ENCODE assay signal across 9 cellular contexts in genomic region chr5:125198270-125198974, GRCh38.
DNase-seq lines count a peak whose midpoint lies in the region; FAIRE-seq and TF ChIP-seq lines count a peak whose summit lies in the region.
"Had no signal": no experiment of that assay in that cellular context is flagged by ENCODE, and none has a peak within 500 bp of the region (broad histone marks: within the 10 kb centered on the region; RNA-seq: fewer than 3 reads in every experiment).

No MANE protein-coding gene starts in this region.

- no peak for TF ChIP-seq POLR2A in GM12891 (IDR thresholded peaks at IDR 0.05; ENCODE audit: low read depth, low read length)

- H2BK15ac ChIP-seq in mesenchymal stem cell (ENCODE audit: low read depth, poor library complexity, severe bottlenecking): no peak overlapping the region

- no peaks in the 10 kb centered on the region for H3K27me3 ChIP-seq in mesenchymal stem cell (ENCODE audit: control insufficient read depth in 1 of 2, insufficient read depth in 1 of 2, low read length in 2 of 2)

- no peak overlapping the region for H3K4me2 ChIP-seq in mesenchymal stem cell (ENCODE audit: low read length, poor library complexity, severe bottlenecking)

- H3K9ac ChIP-seq in mesenchymal stem cell (ENCODE audit: low read length): peak overlapping the region; percentile 14

- no peak overlapping the region for H2BK120ac ChIP-seq in mesenchymal stem cell (ENCODE audit: low read depth, low read length)

- no peak overlapping the region for H4K91ac ChIP-seq in mesenchymal stem cell (ENCODE audit: low read length)

- H3K14ac ChIP-seq in mesenchymal stem cell (ENCODE audit: low read length in 2 of 2): no peak overlapping the region

- peaks cover 1% of the 10 kb centered on the region for H3K4me1 Mint-ChIP-seq in activated T-cell treated with anti-CD3 and anti-CD28 coated beads, Interleukin-2, amount 50 U/mL, for 24 hours (ENCODE audit: low read depth)
- H3K4me1 Mint-ChIP-seq in activated naive CD8-positive, alpha-beta T cell treated with anti-CD3 and anti-CD28 coated beads for 36 hours: no peaks in the 10 kb centered on the region

- no peak overlapping the region for H4K8ac ChIP-seq in mesenchymal stem cell (ENCODE audit: low read length)

- H3K4ac ChIP-seq in mesenchymal stem cell (ENCODE audit: low read depth in 1 of 2, low read length in 2 of 2): no peak overlapping the region

- peaks cover 6% of the 10 kb centered on the region for H3K4me1 ChIP-seq in mesenchymal stem cell (ENCODE audit: control insufficient read depth, insufficient read depth, low read depth, low read length)

- no peaks in the 10 kb centered on the region for H3K36me3 Mint-ChIP-seq in activated T-cell treated with anti-CD3 and anti-CD28 coated beads, Interleukin-2, amount 50 U/mL, for 24 hours (ENCODE audit: low read depth)
- no peaks in the 10 kb centered on the region for H3K36me3 Mint-ChIP-seq in activated naive CD8-positive, alpha-beta T cell treated with anti-CD3 and anti-CD28 coated beads for 36 hours
- H3K36me3 Mint-ChIP-seq: activated naive CD8-positive, alpha-beta T cell had no signal

- DNase-seq in DMS153 treated with DMSO at 0.1 percent for 48 hours (lab: John Stamatoyannopoulos, UW; ENCODE audit: unreplicated experiment): peak; percentile 71
- DNase-seq in NCI-H2171 (lab: John Stamatoyannopoulos, UW): peak; percentile 80
- peak; percentile 18 to 77 for DNase-seq in cerebellar nuclear complex (lab: John Stamatoyannopoulos, UW)
- DNase-seq in mesenchymal stem cell: peak; percentile 86
- no peak for DNase-seq in activated T-cell treated with anti-CD3 and anti-CD28 coated beads, Interleukin-2, amount 50 U/mL, for 24 hours
- no peak for DNase-seq in activated naive CD8-positive, alpha-beta T cell treated with anti-CD3 and anti-CD28 coated beads for 36 hours
- no peak for DNase-seq in CD1c-positive myeloid dendritic cell (ENCODE audit: extremely low spot score)
- DNase-seq in GM12891 (ENCODE audit: insufficient read length, low spot score): no peak

- H3K18ac ChIP-seq in mesenchymal stem cell (ENCODE audit: low read depth in 1 of 2, low read length in 2 of 2): no peak overlapping the region

- H2BK12ac ChIP-seq in mesenchymal stem cell (ENCODE audit: low read length in 2 of 2): no peak overlapping the region

- H3K79me1 ChIP-seq in mesenchymal stem cell (replicated peaks; ENCODE audit: low read length, poor library complexity, severe bottlenecking): no peaks in the 10 kb centered on the region

- H3K27ac Mint-ChIP-seq in activated T-cell treated with anti-CD3 and anti-CD28 coated beads, Interleukin-2, amount 50 U/mL, for 24 hours: no peak overlapping the region
- H3K27ac Mint-ChIP-seq in activated naive CD8-positive, alpha-beta T cell treated with anti-CD3 and anti-CD28 coated beads for 36 hours: no peak overlapping the region
- H3K27ac Mint-ChIP-seq: activated naive CD8-positive, alpha-beta T cell had no signal

- H3K23ac ChIP-seq in mesenchymal stem cell (ENCODE audit: low read length in 2 of 2): no peak overlapping the region

- H3K4me3 ChIP-seq in mesenchymal stem cell (ENCODE audit: insufficient read depth in 1 of 2, low read depth in 1 of 2, low read length in 2 of 2): no peak overlapping the region

- no peaks in the 10 kb centered on the region for H3K27me3 Mint-ChIP-seq in activated T-cell treated with anti-CD3 and anti-CD28 coated beads, Interleukin-2, amount 50 U/mL, for 24 hours
- peaks cover 4% of the 10 kb centered on the region for H3K27me3 Mint-ChIP-seq in activated naive CD8-positive, alpha-beta T cell treated with anti-CD3 and anti-CD28 coated beads for 36 hours
- H3K27me3 Mint-ChIP-seq: activated naive CD8-positive, alpha-beta T cell had no signal

- no peaks in the 10 kb centered on the region for H3K36me3 ChIP-seq in mesenchymal stem cell (ENCODE audit: control insufficient read depth in 1 of 2, insufficient read depth in 2 of 2, low read depth in 1 of 2, low read length in 2 of 2)

- 32% methylated on average over 2 of the region's 3 CpGs for WGBS in mesenchymal stem cell

- H3K9me3 Mint-ChIP-seq in activated T-cell treated with anti-CD3 and anti-CD28 coated beads, Interleukin-2, amount 50 U/mL, for 24 hours: no peaks in the 10 kb centered on the region
- no peaks in the 10 kb centered on the region for H3K9me3 Mint-ChIP-seq in activated naive CD8-positive, alpha-beta T cell treated with anti-CD3 and anti-CD28 coated beads for 36 hours

- FAIRE-seq in GM12891 (lab: Jason Lieb, UNC): no peak

- H3K9me3 ChIP-seq in mesenchymal stem cell (ENCODE audit: control insufficient read depth, low read length): no peaks in the 10 kb centered on the region

- H3K27ac ChIP-seq in mesenchymal stem cell (ENCODE audit: low read length, poor library complexity, severe bottlenecking): no peak overlapping the region

- no peak overlapping the region for H3K4me3 Mint-ChIP-seq in activated T-cell treated with anti-CD3 and anti-CD28 coated beads, Interleukin-2, amount 50 U/mL, for 24 hours
- no peak overlapping the region for H3K4me3 Mint-ChIP-seq in activated naive CD8-positive, alpha-beta T cell treated with anti-CD3 and anti-CD28 coated beads for 36 hours
- H3K4me3 Mint-ChIP-seq: activated naive CD8-positive, alpha-beta T cell had no signal

- H2AFZ ChIP-seq in mesenchymal stem cell (ENCODE audit: low read depth, low read length): no peak overlapping the region

- H2BK5ac ChIP-seq in mesenchymal stem cell (ENCODE audit: low read depth, low read length, poor library complexity, severe bottlenecking): no peak overlapping the region

- no peak overlapping the region for H2AK5ac ChIP-seq in mesenchymal stem cell (ENCODE audit: low read length, severe bottlenecking)

TF ChIP-seq in GM12891, 5 proteins besides CTCF, POLR2A, EP300 and RAD21:
- TF ChIP-seq POU2F2 (IDR thresholded peaks at IDR 0.05; ENCODE audit: low read depth, low read length) (no peak), TAF1 (IDR thresholded peaks at IDR 0.05; ENCODE audit: low read depth, low read length) (no peak), POLR2AphosphoS5 (IDR thresholded peaks at IDR 0.05; ENCODE audit: low read depth, low read length) (no peak), SPI1 (IDR thresholded peaks at IDR 0.05; ENCODE audit: low read depth, low read length) (no peak), PAX5 (IDR thresholded peaks at IDR 0.05; ENCODE audit: insufficient read depth, low read length, severe bottlenecking) (no peak)

Comparison
In these comparisons a context has a peak if more than half of its experiments do, and no peak if none do; other contexts are left out.
1. DNase-seq: peak in DMS153 treated with DMSO at 0.1 percent for 48 hours (single experiment), NCI-H2171 (single experiment), cerebellar nuclear complex (2 of 2) and mesenchymal stem cell (single experiment); none in activated T-cell treated with anti-CD3 and anti-CD28 coated beads, Interleukin-2, amount 50 U/mL, for 24 hours (single experiment), activated naive CD8-positive, alpha-beta T cell treated with anti-CD3 and anti-CD28 coated beads for 36 hours (single experiment), CD1c-positive myeloid dendritic cell (single experiment) and GM12891 (single experiment).